In the genomic region with DNA sequence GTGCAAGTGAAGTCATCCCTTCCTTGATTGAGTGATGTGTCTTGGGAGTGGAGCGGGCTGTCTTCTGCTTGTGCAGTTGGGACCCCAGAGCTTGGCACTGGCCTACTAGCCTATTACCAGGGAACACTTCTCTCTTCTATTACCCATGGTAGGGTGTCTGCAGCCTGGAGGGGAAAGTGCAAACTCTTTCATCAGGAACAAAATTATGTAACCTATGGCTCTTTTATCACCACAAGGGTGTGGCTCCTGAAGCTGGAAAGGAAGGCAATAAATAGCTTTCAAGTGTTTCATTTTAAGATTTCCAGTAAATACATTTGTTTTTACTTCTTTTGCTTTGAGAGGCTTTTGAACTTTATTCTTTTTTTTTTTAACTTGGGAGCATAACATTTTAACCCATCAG, we compare ENCODE assay signal across 14 cellular contexts.
"Had no signal": no experiment of that assay in that cellular context is flagged by ENCODE, and none has a peak within 500 bp of the region (broad histone marks: within the 10 kb centered on the region; RNA-seq: fewer than 3 reads in every experiment).

No MANE protein-coding gene starts in this region.

- H3K4me1 Mint-ChIP-seq: naive B cell had no signal

- H3K36me3 Mint-ChIP-seq: activated CD4-positive, alpha-beta memory T cell treated with anti-CD3 and anti-CD28 coated beads for 36 hours; activated naive CD8-positive, alpha-beta T cell; mesothelial cell of epicardium; naive B cell had no signal

- H3K36me3 ChIP-seq: heart left ventricle, thyroid gland, uterus had no signal

- H3K27me3 ChIP-seq: heart left ventricle, thyroid gland, uterus had no signal

- H3K4me1 ChIP-seq: parathyroid adenoma, thyroid gland, uterus had no signal

- H3K27me3 Mint-ChIP-seq: activated naive CD8-positive, alpha-beta T cell; naive B cell had no signal

- H3K4me3 Mint-ChIP-seq: activated CD4-positive, alpha-beta memory T cell treated with anti-CD3 and anti-CD28 coated beads for 36 hours; activated naive CD8-positive, alpha-beta T cell; activated T-cell treated with anti-CD3 and anti-CD28 coated beads, Interleukin-2, amount 50 U/mL, for 4 hours; mesothelial cell of epicardium; naive B cell had no signal

- H3K27ac ChIP-seq: heart left ventricle, parathyroid adenoma, thyroid gland, uterus had no signal

- H3K9me3 ChIP-seq: thyroid gland, uterus had no signal

- ATAC-seq: activated T-cell treated with anti-CD3 and anti-CD28 coated beads, Interleukin-2, amount 50 U/mL, for 4 hours; esophagus mucosa had no signal

- H3K4me3 ChIP-seq: heart left ventricle, thyroid gland, uterus had no signal

- H3K9me3 Mint-ChIP-seq: activated CD4-positive, alpha-beta memory T cell treated with anti-CD3 and anti-CD28 coated beads for 36 hours; activated T-cell treated with anti-CD3 and anti-CD28 coated beads, Interleukin-2, amount 50 U/mL, for 4 hours had no signal

- DNase-seq: activated CD4-positive, alpha-beta memory T cell treated with anti-CD3 and anti-CD28 coated beads for 36 hours; activated CD4-positive, CD25-positive, alpha-beta regulatory T cell treated with anti-CD3 and anti-CD28 coated beads, Interleukin-2, amount 50 U/mL, for 72 hours; activated gamma-delta T cell; activated T-cell treated with anti-CD3 and anti-CD28 coated beads, Interleukin-2, amount 50 U/mL, for 4 hours; foreskin melanocyte; heart left ventricle; naive B cell; retina; thyroid gland; uterus had no signal

- H3K27ac Mint-ChIP-seq: activated CD4-positive, alpha-beta memory T cell treated with anti-CD3 and anti-CD28 coated beads for 36 hours; activated naive CD8-positive, alpha-beta T cell; mesothelial cell of epicardium; naive B cell had no signal
